1 cellular context compared by ENCODE assay signal in genomic region chr10:113539789-113540188, GRCh38.
TF ChIP-seq lines count a peak whose summit lies in the region.

No MANE protein-coding gene starts in this region.

TF ChIP-seq in HepG2, 621 proteins besides CTCF, POLR2A, EP300 and RAD21:
- TF ChIP-seq RERE (CRISPR knock-in tag; IDR thresholded peaks at IDR 0.05; ENCODE audit: low read depth): no peak
- no peak for TF ChIP-seq ZBTB38 (CRISPR knock-in tag; IDR thresholded peaks at IDR 0.05)
- 0 out of 2 replicates have a peak, but pooled peaks have one; percentile 29 for TF ChIP-seq FOXA3 (CRISPR knock-in tag; IDR thresholded peaks at IDR 0.05)
- peak; percentile 25; the same call in 1 of the 2 replicates for TF ChIP-seq PAXIP1 (CRISPR knock-in tag; conservative IDR thresholded peaks at IDR 0.05)
- TF ChIP-seq FOSL2 (CRISPR knock-in tag; IDR thresholded peaks at IDR 0.05): peak; percentile 74
- peak; percentile 18; the same call in 1 of the 2 replicates for TF ChIP-seq ONECUT2 (CRISPR knock-in tag; IDR thresholded peaks at IDR 0.05)
- TF ChIP-seq KAT8 (CRISPR knock-in tag; IDR thresholded peaks at IDR 0.05): no peak
- peak; percentile 28; the same call in 1 of the 2 replicates for TF ChIP-seq GATAD2A (CRISPR knock-in tag; IDR thresholded peaks at IDR 0.05)
- TF ChIP-seq SALL1 (CRISPR knock-in tag; IDR thresholded peaks at IDR 0.05): 0 out of 2 replicates have a peak, but pooled peaks have one; percentile 28
